26 cellular contexts compared by ENCODE assay signal in genomic region chr1:174110053-174110452, GRCh38.
"Had no signal": no experiment of that assay in that cellular context is flagged by ENCODE, and none has a peak within 500 bp of the region (broad histone marks: within the 10 kb centered on the region; RNA-seq: fewer than 3 reads in every experiment).

No MANE protein-coding gene starts in this region.

- H3K27me3 ChIP-seq: spleen, stomach, transverse colon had no signal

- DNase-seq: cortex of kidney; dorsolateral prefrontal cortex; effector memory CD4-positive, alpha-beta T cell; heart right ventricle; hypothalamus; kidney glomerular epithelial cell; mammary epithelial cell; mucosa of descending colon; natural killer cell; posterior cingulate gyrus; spleen; stimulated activated CD4-positive, alpha-beta T cell treated with anti-CD3 and anti-CD28 coated beads, Interleukin-15, amount 100 ng/mL, for 24 hours; stimulated activated CD4-positive, alpha-beta T cell treated with anti-CD3 and anti-CD28 coated beads, Interleukin-1b, Interleukin-23, amount 100 ng/mL, for 48 hours; stimulated activated CD4-positive, alpha-beta T cell treated with anti-CD3 and anti-CD28 coated beads, Interleukin-4, amount 100 ng/mL, for 24 hours; stimulated activated naive CD4-positive, alpha-beta T cell; stomach; substantia nigra; transverse colon had no signal

- H3K4me3 ChIP-seq: dorsolateral prefrontal cortex, heart right ventricle, mucosa of descending colon, spleen, stomach, thoracic aorta, transverse colon had no signal

- H3K36me3 Mint-ChIP-seq: natural killer cell had no signal

- H3K4me1 ChIP-seq: stomach had no signal

- H3K4me3 Mint-ChIP-seq: natural killer cell, neural crest cell had no signal

- H3K9me3 ChIP-seq: heart right ventricle, mucosa of descending colon, spleen, stomach, thoracic aorta, transverse colon had no signal

- H3K27ac ChIP-seq: dorsolateral prefrontal cortex, heart right ventricle, spleen, stomach, thoracic aorta, transverse colon had no signal

- H3K36me3 ChIP-seq: heart right ventricle, spleen, stomach, thoracic aorta, transverse colon had no signal

- H3K27ac Mint-ChIP-seq: natural killer cell had no signal

- FAIRE-seq: endometrium, frontal cortex, islet of Langerhans, urothelium cell line had no signal

- ATAC-seq: esophagus mucosa, heart right ventricle, mucosa of descending colon, natural killer cell, sciatic nerve had no signal

- H3K9me3 Mint-ChIP-seq: natural killer cell, neural crest cell had no signal

- H3K4me1 Mint-ChIP-seq: natural killer cell had no signal
